In the genomic region with DNA sequence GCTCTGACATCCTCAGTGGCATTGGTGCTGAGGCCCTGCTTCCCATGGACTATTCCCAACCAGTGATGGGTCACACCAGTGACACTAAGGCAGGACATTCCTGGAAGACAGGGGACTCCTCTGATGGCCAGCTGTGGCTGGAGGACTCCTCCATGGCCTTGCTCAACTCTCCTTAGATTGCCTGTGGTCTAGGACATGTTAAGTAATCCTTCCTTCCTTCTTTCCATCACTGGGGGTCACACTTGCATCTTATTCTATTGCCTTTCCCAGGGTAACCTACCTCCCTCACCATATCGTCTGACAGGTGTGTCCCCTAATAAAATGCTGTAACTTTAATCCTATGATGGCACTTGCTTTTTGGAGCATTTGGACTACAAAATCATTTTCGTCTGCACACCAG, we compare ENCODE assay signal across 1 cellular context.
TF ChIP-seq lines count a peak whose summit lies in the region.

No MANE protein-coding gene starts in this region.

TF ChIP-seq in GM23338, 12 proteins besides CTCF, POLR2A, EP300 and RAD21 (continued from another document):
- TF ChIP-seq EZH2phosphoT487 (IDR thresholded peaks at IDR 0.05; ENCODE audit: unreplicated experiment) (no peak), EZH2 (IDR thresholded peaks at IDR 0.05; ENCODE audit: low read depth, unreplicated experiment) (no peak)
